1 cellular context compared by ENCODE assay signal in the genomic region with DNA sequence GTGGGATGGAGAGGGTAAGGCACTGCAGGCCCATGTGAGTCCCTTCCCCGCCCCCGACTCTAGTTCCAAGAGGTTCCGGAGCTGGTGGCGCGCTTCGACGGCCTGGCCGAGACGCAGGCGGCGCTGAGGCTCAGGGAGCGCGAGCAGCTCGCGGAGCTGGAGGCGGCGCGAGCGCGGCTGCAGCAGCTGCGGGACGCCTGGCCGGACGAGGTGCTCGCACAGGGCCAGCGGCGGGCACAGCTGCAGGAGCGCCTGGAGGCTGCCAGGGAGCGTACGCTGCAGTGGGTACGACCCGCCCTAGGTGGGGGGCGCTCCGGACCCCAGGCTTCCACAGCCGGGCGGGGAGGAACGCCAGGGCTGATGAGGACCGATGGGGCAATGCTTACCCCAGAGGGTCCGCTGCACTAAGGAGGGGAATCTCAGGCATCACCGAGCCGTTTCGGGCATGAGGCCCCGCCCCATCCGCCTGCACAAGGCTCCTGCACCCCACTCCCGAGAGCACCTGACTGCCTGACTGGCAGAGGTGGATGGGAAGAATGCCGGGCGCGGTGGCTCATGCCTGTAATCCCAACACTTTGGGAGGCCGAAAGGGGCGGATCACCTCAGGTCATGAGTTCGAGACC.
TF ChIP-seq lines count a peak whose summit lies in the region.

No MANE protein-coding gene starts in this region.

TF ChIP-seq in H1, 55 proteins besides CTCF, POLR2A, EP300 and RAD21:
- peak; percentile 28; the same call in 1 of the 2 replicates for TF ChIP-seq TAF1 (IDR thresholded peaks at IDR 0.05; ENCODE audit: low read depth, low read length)
- no peak for TF ChIP-seq NANOG (IDR thresholded peaks at IDR 0.05; ENCODE audit: insufficient read depth, low read depth, low read length, poor library complexity, severe bottlenecking)
- TF ChIP-seq SUZ12 (IDR thresholded peaks at IDR 0.05; ENCODE audit: low read length), result no peak
- TF ChIP-seq CHD1 (IDR thresholded peaks at IDR 0.05; ENCODE audit: low read depth, low read length), result no peak
- no peak for TF ChIP-seq HDAC6 (IDR thresholded peaks at IDR 0.05; ENCODE audit: low read depth, low read length)
- peak; percentile 73 for TF ChIP-seq ASH2L (IDR thresholded peaks at IDR 0.05; ENCODE audit: low read length)
- TF ChIP-seq ATF2 (IDR thresholded peaks at IDR 0.05; ENCODE audit: low read length), result no peak
- peak; percentile 63 for TF ChIP-seq CTBP2 (IDR thresholded peaks at IDR 0.05; ENCODE audit: borderline replicate concordance, insufficient read depth, insufficient read length, low read length)
- TF ChIP-seq RNF2 (IDR thresholded peaks at IDR 0.05; ENCODE audit: borderline replicate concordance, low read depth, low read length, missing control alignments, poor library complexity, severe bottlenecking), result no peak
- TF ChIP-seq MAFK (IDR thresholded peaks at IDR 0.05; ENCODE audit: low read depth, low read length), result no peak
- TF ChIP-seq YY1 (IDR thresholded peaks at IDR 0.05; ENCODE audit: low read depth, low read length), result no peak
- no peak for TF ChIP-seq JUN (IDR thresholded peaks at IDR 0.05; ENCODE audit: low read depth, low read length)
- no peak for TF ChIP-seq FOSL1 (IDR thresholded peaks at IDR 0.05; ENCODE audit: insufficient read depth, low read depth, low read length)
- no peak for TF ChIP-seq SAP30 (IDR thresholded peaks at IDR 0.05; ENCODE audit: insufficient read depth, insufficient replicate concordance, low read length)
- 0 out of 4 replicates have a peak, but pooled peaks of 1 of the 2 experiments have one; percentile 43 for TF ChIP-seq SIN3A (conservative IDR thresholded peaks at IDR 0.05 in 1 of 2, IDR thresholded peaks at IDR 0.05 in 1 of 2; ENCODE audit: low read depth in 1 of 2, low read length in 2 of 2)
- no peak; the same call in 1 of the 2 replicates for TF ChIP-seq TBP (IDR thresholded peaks at IDR 0.05; ENCODE audit: low read depth, low read length)
- peak; percentile 74; the same call in 1 of the 2 replicates for TF ChIP-seq RBBP5 (IDR thresholded peaks at IDR 0.05; ENCODE audit: borderline replicate concordance, low read depth, low read length)
- TF ChIP-seq KDM4A (IDR thresholded peaks at IDR 0.05; ENCODE audit: low read depth, low read length, severe bottlenecking), result peak; percentile 57
- no peak for TF ChIP-seq CBX5 (IDR thresholded peaks at IDR 0.05; ENCODE audit: low read depth, low read length)
- TF ChIP-seq, protein P1, sequence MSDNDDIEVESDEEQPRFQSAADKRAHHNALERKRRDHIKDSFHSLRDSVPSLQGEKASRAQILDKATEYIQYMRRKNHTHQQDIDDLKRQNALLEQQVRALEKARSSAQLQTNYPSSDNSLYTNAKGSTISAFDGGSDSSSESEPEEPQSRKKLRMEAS (IDR thresholded peaks at IDR 0.05), result peak; percentile 84
- TF ChIP-seq, protein P2, sequence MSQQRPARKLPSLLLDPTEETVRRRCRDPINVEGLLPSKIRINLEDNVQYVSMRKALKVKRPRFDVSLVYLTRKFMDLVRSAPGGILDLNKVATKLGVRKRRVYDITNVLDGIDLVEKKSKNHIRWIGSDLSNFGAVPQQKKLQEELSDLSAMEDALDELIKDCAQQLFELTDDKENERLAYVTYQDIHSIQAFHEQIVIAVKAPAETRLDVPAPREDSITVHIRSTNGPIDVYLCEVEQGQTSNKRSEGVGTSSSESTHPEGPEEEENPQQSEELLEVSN (IDR thresholded peaks at IDR 0.05), result peak; percentile 83
- TF ChIP-seq PHF8 (conservative IDR thresholded peaks at IDR 0.05; ENCODE audit: low read depth, low read length), result no peak; the same call in 1 of the 2 replicates
- TF ChIP-seq HDAC2 (IDR thresholded peaks at IDR 0.05; ENCODE audit: borderline replicate concordance in 1 of 2, low read depth in 2 of 2, low read length in 2 of 2), result no peak
- no peak for TF ChIP-seq SP4 (IDR thresholded peaks at IDR 0.05; ENCODE audit: low read length)
- TF ChIP-seq, protein P3, sequence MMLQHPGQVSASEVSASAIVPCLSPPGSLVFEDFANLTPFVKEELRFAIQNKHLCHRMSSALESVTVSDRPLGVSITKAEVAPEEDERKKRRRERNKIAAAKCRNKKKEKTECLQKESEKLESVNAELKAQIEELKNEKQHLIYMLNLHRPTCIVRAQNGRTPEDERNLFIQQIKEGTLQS (IDR thresholded peaks at IDR 0.05; ENCODE audit: insufficient read depth, low read depth, low read length), result no peak
- TF ChIP-seq KDM1A (IDR thresholded peaks at IDR 0.05; ENCODE audit: borderline replicate concordance, low read length), result no peak
- TF ChIP-seq SIX5 (IDR thresholded peaks at IDR 0.05; ENCODE audit: low read depth, low read length), result no peak
- peak; percentile 6; the same call in 1 of the 2 replicates for TF ChIP-seq CEBPB (IDR thresholded peaks at IDR 0.05; ENCODE audit: low read depth, low read length)
- no peak for TF ChIP-seq BACH1 (IDR thresholded peaks at IDR 0.05; ENCODE audit: low read length)
- no peak for TF ChIP-seq CHD7 (IDR thresholded peaks at IDR 0.05; ENCODE audit: insufficient replicate concordance, low read length)
- TF ChIP-seq GABPA (IDR thresholded peaks at IDR 0.05; ENCODE audit: borderline replicate concordance, insufficient read depth, low read length), result peak; percentile 63; the same call in 1 of the 2 replicates
- TF ChIP-seq SP2 (IDR thresholded peaks at IDR 0.05; ENCODE audit: low read length), result no peak
- TF ChIP-seq SRF (IDR thresholded peaks at IDR 0.05; ENCODE audit: low read depth, low read length), result no peak
- TF ChIP-seq POU5F1 (IDR thresholded peaks at IDR 0.05; ENCODE audit: low read depth, low read length), result no peak
- no peak for TF ChIP-seq BRCA1 (IDR thresholded peaks at IDR 0.05; ENCODE audit: low read depth, low read length)
- no peak for TF ChIP-seq TAF7 (optimal IDR thresholded peaks at IDR 0.05; ENCODE audit: borderline replicate concordance, low read depth, low read length)
- no peak for TF ChIP-seq BCL11A (IDR thresholded peaks at IDR 0.05; ENCODE audit: low read depth in 2 of 2, low read length in 2 of 2)
- no peak for TF ChIP-seq RXRA (IDR thresholded peaks at IDR 0.05; ENCODE audit: insufficient read depth, low read depth, low read length)
- TF ChIP-seq RFX5 (IDR thresholded peaks at IDR 0.05; ENCODE audit: borderline replicate concordance, low read depth, low read length), result no peak
- no peak for TF ChIP-seq SP1 (IDR thresholded peaks at IDR 0.05; ENCODE audit: low read depth, low read length)
- no peak for TF ChIP-seq CBX8 (IDR thresholded peaks at IDR 0.05; ENCODE audit: borderline replicate concordance, low read depth, low read length)
- no peak for TF ChIP-seq CHD2 (IDR thresholded peaks at IDR 0.05; ENCODE audit: low read length)
- no peak for TF ChIP-seq GTF2F1 (IDR thresholded peaks at IDR 0.05; ENCODE audit: borderline replicate concordance, low read depth, low read length)
- no peak for TF ChIP-seq CREB1 (IDR thresholded peaks at IDR 0.05)
- TF ChIP-seq, protein P4, sequence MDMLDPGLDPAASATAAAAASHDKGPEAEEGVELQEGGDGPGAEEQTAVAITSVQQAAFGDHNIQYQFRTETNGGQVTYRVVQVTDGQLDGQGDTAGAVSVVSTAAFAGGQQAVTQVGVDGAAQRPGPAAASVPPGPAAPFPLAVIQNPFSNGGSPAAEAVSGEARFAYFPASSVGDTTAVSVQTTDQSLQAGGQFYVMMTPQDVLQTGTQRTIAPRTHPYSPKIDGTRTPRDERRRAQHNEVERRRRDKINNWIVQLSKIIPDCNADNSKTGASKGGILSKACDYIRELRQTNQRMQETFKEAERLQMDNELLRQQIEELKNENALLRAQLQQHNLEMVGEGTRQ (IDR thresholded peaks at IDR 0.05; ENCODE audit: low read length), result no peak; the same call in 1 of the 2 replicates
